ENCODE assay signal across 29 cellular contexts in genomic region chr12:112996501-112996900, GRCh38.
"Had no signal": no experiment of that assay in that cellular context is flagged by ENCODE, and none has a peak within 500 bp of the region (broad histone marks: within the 10 kb centered on the region; RNA-seq: fewer than 3 reads in every experiment).

No MANE protein-coding gene starts in this region.

- H3K27me3 Mint-ChIP-seq: naive B cell; stimulated activated naive B cell treated with anti-CD40 and anti-IgM and Interleukin-4, amounts not matched to agents 10 μg/mL and 1 μg/mL and 100 μg/mL, for 72 hours had no signal

- H3K4me1 Mint-ChIP-seq: mesothelial cell of epicardium, nephron progenitor cell had no signal

- H3K36me3 ChIP-seq: pancreas, prostate gland, uterus had no signal

- H3K36me3 Mint-ChIP-seq: mesothelial cell of epicardium had no signal

- H3K27me3 ChIP-seq: pancreas, stomach, testis, thyroid gland, upper lobe of right lung, uterus had no signal

- H3K4me3 ChIP-seq: left ventricle myocardium inferior, lung, pancreas, prostate gland, skin epidermis, stomach, testis, thyroid gland, upper lobe of right lung, uterus had no signal

- H3K4me1 ChIP-seq: left ventricle myocardium inferior, pancreas, prostate gland, stomach, testis, thyroid gland, upper lobe of right lung, uterus had no signal

- ATAC-seq: left colon; natural killer cell; pancreas; right cardiac atrium; sciatic nerve; stimulated activated naive B cell treated with anti-CD40 and anti-IgM and Interleukin-4, amounts not matched to agents 10 μg/mL and 1 μg/mL and 100 μg/mL, for 72 hours; stimulated activated naive CD8-positive, alpha-beta T cell treated with anti-CD3 and anti-CD28 coated beads, Interleukin-15, Interleukin-2, amounts not matched to agents 100 U/mL and 50 U/mL, for 24 hours; upper lobe of right lung had no signal

- H3K9me3 ChIP-seq: pancreas, prostate gland, testis, thyroid gland, upper lobe of right lung, uterus had no signal

- H3K4me3 Mint-ChIP-seq: mesothelial cell of epicardium; natural killer cell; nephron progenitor cell; stimulated activated naive B cell treated with anti-CD40 and anti-IgM and Interleukin-4, amounts not matched to agents 10 μg/mL and 1 μg/mL and 100 μg/mL, for 72 hours had no signal

- H3K27ac Mint-ChIP-seq: mesothelial cell of epicardium, natural killer cell, nephron progenitor cell had no signal

- DNase-seq: hippocampal formation; kidney; left colon; left ventricle myocardium inferior; mesendoderm; naive B cell; natural killer cell; nephron progenitor cell; pancreas; posterior cingulate gyrus; retina; right cardiac atrium; stimulated activated CD4-positive, alpha-beta T cell treated with anti-CD3 and anti-CD28 coated beads, Interleukin-12 subunit alpha, Interleukin-12 subunit beta, amount 100 ng/mL, for 4 hours; stimulated activated CD4-positive, alpha-beta T cell treated with anti-CD3 and anti-CD28 coated beads, Interleukin-15, amount 100 ng/mL, for 24 hours; stimulated activated CD4-positive, alpha-beta T cell treated with anti-CD3 and anti-CD28 coated beads, Interleukin-2, amount 100 ng/mL, for 24 hours; stimulated activated CD4-positive, alpha-beta T cell treated with anti-CD3 and anti-CD28 coated beads, Interleukin-4, amount 100 ng/mL, for 1 hour; stimulated activated naive B cell treated with anti-CD40 and anti-IgM and Interleukin-4, amounts not matched to agents 10 μg/mL and 1 μg/mL and 100 μg/mL, for 72 hours; stimulated activated naive CD8-positive, alpha-beta T cell treated with anti-CD3 and anti-CD28 coated beads, Interleukin-15, Interleukin-2, amounts not matched to agents 100 U/mL and 50 U/mL, for 24 hours; stomach; testis; thyroid gland; trophoblast cell; upper lobe of right lung; uterus had no signal

- H3K27ac ChIP-seq: left ventricle myocardium inferior, pancreas, prostate gland, skin epidermis, stomach, testis, thyroid gland, upper lobe of right lung, uterus had no signal
